ENCODE assay signal across 15 cellular contexts in genomic region chr4:142130636-142131035, GRCh38.
DNase-seq lines count a peak whose midpoint lies in the region; ATAC-seq and TF ChIP-seq lines count a peak whose summit lies in the region.
"Had no signal": no experiment of that assay in that cellular context is flagged by ENCODE, and none has a peak within 500 bp of the region (broad histone marks: within the 10 kb centered on the region; RNA-seq: fewer than 3 reads in every experiment).

No MANE protein-coding gene starts in this region.

- peaks cover 29% of the 10 kb centered on the region for H3K36me3 ChIP-seq in RWPE2 (ENCODE audit: low read depth)
- no peaks in the 10 kb centered on the region for H3K36me3 ChIP-seq in hepatocyte (replicated peaks; ENCODE audit: insufficient read depth, low read depth)
- H3K36me3 ChIP-seq in gastrocnemius medialis: no peaks in the 10 kb centered on the region
- H3K36me3 ChIP-seq: sigmoid colon had no signal

- no peak for TF ChIP-seq CTCF in activated CD8-positive, alpha-beta T cell treated with anti-CD3 and anti-CD28 coated beads for 36 hours (IDR thresholded peaks at IDR 0.05)
- no peak for TF ChIP-seq CTCF in RWPE2 (IDR thresholded peaks at IDR 0.05; ENCODE audit: poor library complexity, severe bottlenecking)
- no peak for TF ChIP-seq CTCF in hepatocyte (IDR thresholded peaks at IDR 0.05; ENCODE audit: poor library complexity)
- TF ChIP-seq CTCF in gastrocnemius medialis (IDR thresholded peaks at IDR 0.05 in 4 of 5, conservative IDR thresholded peaks at IDR 0.05 in 1 of 5): no peak

- H3K27me3 ChIP-seq in RWPE2 (ENCODE audit: insufficient read depth, poor library complexity, severe bottlenecking) (no peaks in the 10 kb centered on the region), hepatocyte (no peaks in the 10 kb centered on the region), gastrocnemius medialis (no peaks in the 10 kb centered on the region)
- H3K27me3 ChIP-seq: sigmoid colon, SJCRH30 had no signal

- no peak overlapping the region for H3K4me2 ChIP-seq in hepatocyte

- POLR2A ChIA-PET in activated CD8-positive, alpha-beta T cell treated with anti-CD3 and anti-CD28 coated beads for 36 hours (lab: Charles Lee): no interaction called here
- POLR2A ChIA-PET in activated CD8-positive, alpha-beta T cell treated with anti-CD3 and anti-CD28 coated beads, Interleukin-2, amount 10 ng/mL, durations not matched to agents 7 days and 5 days (lab: Charles Lee): no interaction called here

- no peak overlapping the region for H3K4me3 Mint-ChIP-seq in activated CD8-positive, alpha-beta T cell treated with anti-CD3 and anti-CD28 coated beads for 36 hours
- H3K4me3 Mint-ChIP-seq in activated CD8-positive, alpha-beta T cell treated with anti-CD3 and anti-CD28 coated beads, Interleukin-2, amount 10 ng/mL, durations not matched to agents 7 days and 5 days: no peak overlapping the region
- H3K4me3 Mint-ChIP-seq in stimulated activated effector memory CD8-positive, alpha-beta T cell treated with anti-CD3 and anti-CD28 coated beads, Interleukin-12 subunit alpha, Interleukin-12 subunit beta, amount 100 ng/mL, for 72 hours: no peak overlapping the region
- H3K4me3 Mint-ChIP-seq: effector memory CD8-positive, alpha-beta T cell had no signal

- CTCF ChIA-PET in activated CD8-positive, alpha-beta T cell treated with anti-CD3 and anti-CD28 coated beads for 36 hours (lab: Charles Lee): no interaction called here
- CTCF ChIA-PET in activated CD8-positive, alpha-beta T cell treated with anti-CD3 and anti-CD28 coated beads, Interleukin-2, amount 10 ng/mL, durations not matched to agents 7 days and 5 days (lab: Charles Lee): interaction anchor here (0.9 to 1.8 kb wide), 2 partner anchors 717 to 824 kb away, joined by 4 read pairs; no protein-coding TSS in a partner anchor

- peaks cover 25% of the 10 kb centered on the region for H3K4me1 Mint-ChIP-seq in activated CD8-positive, alpha-beta T cell treated with anti-CD3 and anti-CD28 coated beads for 36 hours (ENCODE audit: low read depth)
- peaks cover 10% of the 10 kb centered on the region for H3K4me1 Mint-ChIP-seq in activated CD8-positive, alpha-beta T cell treated with anti-CD3 and anti-CD28 coated beads, Interleukin-2, amount 10 ng/mL, durations not matched to agents 7 days and 5 days (ENCODE audit: low read depth)
- H3K4me1 Mint-ChIP-seq in stimulated activated effector memory CD8-positive, alpha-beta T cell treated with anti-CD3 and anti-CD28 coated beads, Interleukin-12 subunit alpha, Interleukin-12 subunit beta, amount 100 ng/mL, for 72 hours: peaks cover 10% of the 10 kb centered on the region

- H3K9me2 ChIP-seq in hepatocyte (replicated peaks; ENCODE audit: insufficient read depth): no peaks in the 10 kb centered on the region

- no peak overlapping the region for H2AFZ ChIP-seq in hepatocyte

- in situ Hi-C loops in gastrocnemius medialis (cut with MboI; ENCODE audit: low sequenced_read_pairs in 4 of 4): loop anchor here in 2 of 4 donors (25.0 kb wide), 2 partner anchors 582 to 707 kb away; partner anchors contain the start of gene INPP4B (in 1 of the 2)

- H3K4me3 ChIP-seq in RWPE2 (ENCODE audit: severe bottlenecking) (no peak overlapping the region), hepatocyte (no peak overlapping the region), gastrocnemius medialis (no peak overlapping the region)
- H3K4me3 ChIP-seq: sigmoid colon, SJCRH30 had no signal

- DNase-seq in activated CD8-positive, alpha-beta T cell treated with anti-CD3 and anti-CD28 coated beads for 36 hours: no peak
- no peak for DNase-seq in activated CD8-positive, alpha-beta T cell treated with anti-CD3 and anti-CD28 coated beads, Interleukin-2, amount 10 ng/mL, durations not matched to agents 7 days and 5 days
- DNase-seq in RWPE2 (ENCODE audit: low spot score) (no peak), hepatocyte (ENCODE audit: low spot score) (peak; percentile 34), NOMO-1 treated with dmso at 0.1 percent for 144 hours (lab: John Stamatoyannopoulos, UW; ENCODE audit: unreplicated experiment) (no peak), gastrocnemius medialis (no peak)
- DNase-seq in stimulated activated effector memory CD8-positive, alpha-beta T cell treated with anti-CD3 and anti-CD28 coated beads, Interleukin-12 subunit alpha, Interleukin-12 subunit beta, amount 100 ng/mL, for 72 hours (ENCODE audit: low spot score in 2 of 2): no peak
- DNase-seq in effector CD8-positive, alpha-beta T cell (lab: John Stamatoyannopoulos, UW): no peak
- DNase-seq: effector memory CD8-positive, alpha-beta T cell; NCI-H2171 treated with DMSO at 0.1 percent for 48 hours; NCI-H774; sigmoid colon; SJCRH30 had no signal

- 43% methylated on average over 1 of the region's 1 CpG for WGBS in hepatocyte (ENCODE audit: low lambda C conversion rate, missing lambda C conversion rate)

- no peak for ATAC-seq in activated CD8-positive, alpha-beta T cell treated with anti-CD3 and anti-CD28 coated beads for 36 hours
- no peak for ATAC-seq in activated CD8-positive, alpha-beta T cell treated with anti-CD3 and anti-CD28 coated beads, Interleukin-2, amount 10 ng/mL, durations not matched to agents 7 days and 5 days
- no peak for ATAC-seq in RWPE2 (ENCODE audit: low read depth)
- peak; percentile 11 for ATAC-seq in stimulated activated effector memory CD8-positive, alpha-beta T cell treated with anti-CD3 and anti-CD28 coated beads, Interleukin-12 subunit alpha, Interleukin-12 subunit beta, amount 100 ng/mL, for 72 hours
- ATAC-seq in gastrocnemius medialis: no peak
- ATAC-seq: effector memory CD8-positive, alpha-beta T cell had no signal

- H4K20me1 ChIP-seq in hepatocyte (ENCODE audit: insufficient read depth, poor library complexity, severe bottlenecking): no peaks in the 10 kb centered on the region

- H3K4me1 ChIP-seq in RWPE2 (ENCODE audit: insufficient read depth, poor library complexity, severe bottlenecking) (no peaks in the 10 kb centered on the region), hepatocyte (ENCODE audit: insufficient read depth) (peaks cover 6% of the 10 kb centered on the region), gastrocnemius medialis (no peaks in the 10 kb centered on the region)
- H3K4me1 ChIP-seq: SJCRH30 had no signal

- intact Hi-C loops in activated CD8-positive, alpha-beta T cell treated with anti-CD3 and anti-CD28 coated beads for 36 hours (cut with micrococcal nuclease): no loop called here
- intact Hi-C loops in gastrocnemius medialis (cut with DNase I; ENCODE audit: low total_unique reads): no loop called here

- H3K27ac ChIP-seq in RWPE2 (ENCODE audit: poor library complexity, severe bottlenecking) (peak overlapping the region; percentile 10), hepatocyte (no peak overlapping the region), gastrocnemius medialis (no peak overlapping the region)
- H3K27ac ChIP-seq: C4-2B, SJCRH30 had no signal

- no peaks in the 10 kb centered on the region for H3K9me3 Mint-ChIP-seq in activated CD8-positive, alpha-beta T cell treated with anti-CD3 and anti-CD28 coated beads for 36 hours
- no peaks in the 10 kb centered on the region for H3K9me3 Mint-ChIP-seq in activated CD8-positive, alpha-beta T cell treated with anti-CD3 and anti-CD28 coated beads, Interleukin-2, amount 10 ng/mL, durations not matched to agents 7 days and 5 days (ENCODE audit: insufficient read depth)
- no peaks in the 10 kb centered on the region for H3K9me3 Mint-ChIP-seq in stimulated activated effector memory CD8-positive, alpha-beta T cell treated with anti-CD3 and anti-CD28 coated beads, Interleukin-12 subunit alpha, Interleukin-12 subunit beta, amount 100 ng/mL, for 72 hours
- H3K9me3 Mint-ChIP-seq: activated T-helper 2 cell treated with anti-CD3 and anti-CD28 coated beads, Interferon-gamma antibody, Interleukin-2, Interleukin-4, amounts not matched to agents 10 μg/mL and 5 μg/mL and 100 μg/mL, durations not matched to agents 14 hours and 24 hours and 36 hours; effector memory CD8-positive, alpha-beta T cell had no signal

- H3K9me3 ChIP-seq in RWPE2 (ENCODE audit: severe bottlenecking) (no peaks in the 10 kb centered on the region), hepatocyte (ENCODE audit: low read depth) (no peaks in the 10 kb centered on the region), gastrocnemius medialis (no peaks in the 10 kb centered on the region)
- H3K9me3 ChIP-seq: sigmoid colon, SJCRH30 had no signal

- H3K27me3 Mint-ChIP-seq in activated CD8-positive, alpha-beta T cell treated with anti-CD3 and anti-CD28 coated beads for 36 hours: no peaks in the 10 kb centered on the region
- H3K27me3 Mint-ChIP-seq in activated CD8-positive, alpha-beta T cell treated with anti-CD3 and anti-CD28 coated beads, Interleukin-2, amount 10 ng/mL, durations not matched to agents 7 days and 5 days (ENCODE audit: low read depth): no peaks in the 10 kb centered on the region
- H3K27me3 Mint-ChIP-seq: effector memory CD8-positive, alpha-beta T cell had no signal

- TF ChIP-seq POLR2A in gastrocnemius medialis (IDR thresholded peaks at IDR 0.05): no peak

- H3K79me2 ChIP-seq in hepatocyte: no peaks in the 10 kb centered on the region

- H3K27ac Mint-ChIP-seq in activated CD8-positive, alpha-beta T cell treated with anti-CD3 and anti-CD28 coated beads for 36 hours: peak overlapping the region; percentile 23
- no peak overlapping the region for H3K27ac Mint-ChIP-seq in activated CD8-positive, alpha-beta T cell treated with anti-CD3 and anti-CD28 coated beads, Interleukin-2, amount 10 ng/mL, durations not matched to agents 7 days and 5 days
- peak overlapping the region; percentile 71 for H3K27ac Mint-ChIP-seq in stimulated activated effector memory CD8-positive, alpha-beta T cell treated with anti-CD3 and anti-CD28 coated beads, Interleukin-12 subunit alpha, Interleukin-12 subunit beta, amount 100 ng/mL, for 72 hours

- H3K36me3 Mint-ChIP-seq in activated CD8-positive, alpha-beta T cell treated with anti-CD3 and anti-CD28 coated beads for 36 hours (ENCODE audit: low read depth): no peaks in the 10 kb centered on the region
- H3K36me3 Mint-ChIP-seq in activated CD8-positive, alpha-beta T cell treated with anti-CD3 and anti-CD28 coated beads, Interleukin-2, amount 10 ng/mL, durations not matched to agents 7 days and 5 days (ENCODE audit: low read depth): peaks cover 6% of the 10 kb centered on the region
- peaks cover 13% of the 10 kb centered on the region for H3K36me3 Mint-ChIP-seq in stimulated activated effector memory CD8-positive, alpha-beta T cell treated with anti-CD3 and anti-CD28 coated beads, Interleukin-12 subunit alpha, Interleukin-12 subunit beta, amount 100 ng/mL, for 72 hours
